ENCODE assay signal across 1 cellular context in the genomic region with DNA sequence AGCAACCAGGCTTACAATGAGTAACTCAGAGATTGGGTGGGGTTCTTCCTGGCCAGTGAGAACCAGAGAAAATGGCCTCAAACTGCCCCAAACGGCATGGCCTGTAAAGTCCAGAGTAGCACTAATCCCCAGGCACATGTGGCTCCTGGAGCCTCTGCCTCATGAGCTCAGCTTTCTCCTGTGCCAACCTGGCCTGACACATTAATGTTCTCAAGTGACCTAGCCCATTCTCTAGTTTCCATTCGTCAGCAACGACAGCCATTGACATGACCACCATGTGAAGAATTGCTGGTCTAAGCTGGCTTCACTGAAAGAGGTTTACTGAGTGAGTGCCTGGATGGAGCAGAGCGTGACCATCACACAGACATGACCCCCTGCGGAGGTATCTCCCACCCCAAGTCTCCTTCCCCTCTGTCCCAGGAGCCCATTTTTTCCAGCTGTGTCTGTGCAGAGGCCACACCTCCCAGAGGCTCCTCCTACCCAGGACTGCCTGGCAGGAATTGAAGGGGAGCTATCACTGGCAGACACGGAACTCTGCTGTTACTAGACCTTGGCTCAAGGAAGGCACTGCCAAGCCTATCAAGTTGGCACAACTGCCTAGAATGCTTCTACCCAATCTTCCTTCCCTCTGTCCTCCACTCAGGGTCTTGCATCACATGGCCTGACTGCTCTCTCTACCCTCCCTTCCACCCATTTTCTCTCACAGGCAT.
TF ChIP-seq lines count a peak whose summit lies in the region.

No MANE protein-coding gene starts in this region.

TF ChIP-seq in H1, 55 proteins besides CTCF, POLR2A, EP300 and RAD21:
- TF ChIP-seq RNF2 (IDR thresholded peaks at IDR 0.05; ENCODE audit: borderline replicate concordance, low read depth, low read length, missing control alignments, poor library complexity, severe bottlenecking) (no peak), SP2 (IDR thresholded peaks at IDR 0.05; ENCODE audit: low read length) (no peak), KDM5A (IDR thresholded peaks at IDR 0.05; ENCODE audit: low read length) (no peak), BCL11A (IDR thresholded peaks at IDR 0.05; ENCODE audit: low read depth in 2 of 2, low read length in 2 of 2) (no peak), SP1 (IDR thresholded peaks at IDR 0.05; ENCODE audit: low read depth, low read length) (no peak), GABPA (IDR thresholded peaks at IDR 0.05; ENCODE audit: borderline replicate concordance, insufficient read depth, low read length) (no peak), CEBPB (IDR thresholded peaks at IDR 0.05; ENCODE audit: low read depth, low read length) (no peak)
- TF ChIP-seq, protein P1, sequence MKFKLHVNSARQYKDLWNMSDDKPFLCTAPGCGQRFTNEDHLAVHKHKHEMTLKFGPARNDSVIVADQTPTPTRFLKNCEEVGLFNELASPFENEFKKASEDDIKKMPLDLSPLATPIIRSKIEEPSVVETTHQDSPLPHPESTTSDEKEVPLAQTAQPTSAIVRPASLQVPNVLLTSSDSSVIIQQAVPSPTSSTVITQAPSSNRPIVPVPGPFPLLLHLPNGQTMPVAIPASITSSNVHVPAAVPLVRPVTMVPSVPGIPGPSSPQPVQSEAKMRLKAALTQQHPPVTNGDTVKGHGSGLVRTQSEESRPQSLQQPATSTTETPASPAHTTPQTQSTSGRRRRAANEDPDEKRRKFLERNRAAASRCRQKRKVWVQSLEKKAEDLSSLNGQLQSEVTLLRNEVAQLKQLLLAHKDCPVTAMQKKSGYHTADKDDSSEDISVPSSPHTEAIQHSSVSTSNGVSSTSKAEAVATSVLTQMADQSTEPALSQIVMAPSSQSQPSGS (IDR thresholded peaks at IDR 0.05; ENCODE audit: low read length), result no peak
